Comparison of ENCODE assay signal across 1 cellular context in the genomic region with DNA sequence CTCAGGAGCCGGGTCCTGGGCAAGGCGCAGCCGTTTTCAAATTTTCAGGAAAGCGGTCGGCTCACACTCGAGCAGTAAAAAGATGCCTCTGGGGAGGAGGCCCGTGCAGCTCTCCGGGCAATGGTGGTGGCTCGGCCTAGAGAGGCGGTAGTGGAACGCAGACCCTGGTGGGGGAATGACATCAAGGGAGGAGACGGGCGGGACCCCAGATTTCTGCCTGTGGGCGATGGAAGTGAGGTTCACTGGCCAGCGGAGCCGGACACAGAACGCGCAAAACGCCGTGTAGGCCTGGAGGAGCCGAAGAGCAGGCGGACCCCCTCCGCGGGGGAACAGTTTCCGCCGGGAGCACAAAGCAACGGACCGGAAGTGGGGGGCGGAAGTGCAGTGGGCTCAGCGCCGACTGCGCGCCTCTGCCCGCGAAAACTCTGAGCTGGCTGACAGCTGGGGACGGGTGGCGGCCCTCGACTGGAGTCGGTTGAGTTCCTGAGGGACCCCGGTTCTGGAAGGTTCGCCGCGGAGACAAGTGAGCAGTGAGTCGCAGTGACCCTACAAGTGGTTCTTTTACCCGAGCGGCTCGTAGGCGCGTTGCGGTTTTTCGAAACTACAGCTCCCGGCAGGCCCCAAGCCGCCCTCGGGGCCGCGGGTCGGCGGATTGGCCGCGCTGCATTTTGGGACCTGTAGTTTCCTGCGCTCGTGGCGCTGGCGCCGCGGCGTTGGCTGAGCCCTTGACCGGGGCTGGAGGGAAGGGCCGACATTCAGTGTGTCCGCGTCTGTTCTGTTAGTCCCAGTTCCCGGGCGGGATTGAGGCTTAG.
TF ChIP-seq lines count a peak whose summit lies in the region.

A gene with protein sequence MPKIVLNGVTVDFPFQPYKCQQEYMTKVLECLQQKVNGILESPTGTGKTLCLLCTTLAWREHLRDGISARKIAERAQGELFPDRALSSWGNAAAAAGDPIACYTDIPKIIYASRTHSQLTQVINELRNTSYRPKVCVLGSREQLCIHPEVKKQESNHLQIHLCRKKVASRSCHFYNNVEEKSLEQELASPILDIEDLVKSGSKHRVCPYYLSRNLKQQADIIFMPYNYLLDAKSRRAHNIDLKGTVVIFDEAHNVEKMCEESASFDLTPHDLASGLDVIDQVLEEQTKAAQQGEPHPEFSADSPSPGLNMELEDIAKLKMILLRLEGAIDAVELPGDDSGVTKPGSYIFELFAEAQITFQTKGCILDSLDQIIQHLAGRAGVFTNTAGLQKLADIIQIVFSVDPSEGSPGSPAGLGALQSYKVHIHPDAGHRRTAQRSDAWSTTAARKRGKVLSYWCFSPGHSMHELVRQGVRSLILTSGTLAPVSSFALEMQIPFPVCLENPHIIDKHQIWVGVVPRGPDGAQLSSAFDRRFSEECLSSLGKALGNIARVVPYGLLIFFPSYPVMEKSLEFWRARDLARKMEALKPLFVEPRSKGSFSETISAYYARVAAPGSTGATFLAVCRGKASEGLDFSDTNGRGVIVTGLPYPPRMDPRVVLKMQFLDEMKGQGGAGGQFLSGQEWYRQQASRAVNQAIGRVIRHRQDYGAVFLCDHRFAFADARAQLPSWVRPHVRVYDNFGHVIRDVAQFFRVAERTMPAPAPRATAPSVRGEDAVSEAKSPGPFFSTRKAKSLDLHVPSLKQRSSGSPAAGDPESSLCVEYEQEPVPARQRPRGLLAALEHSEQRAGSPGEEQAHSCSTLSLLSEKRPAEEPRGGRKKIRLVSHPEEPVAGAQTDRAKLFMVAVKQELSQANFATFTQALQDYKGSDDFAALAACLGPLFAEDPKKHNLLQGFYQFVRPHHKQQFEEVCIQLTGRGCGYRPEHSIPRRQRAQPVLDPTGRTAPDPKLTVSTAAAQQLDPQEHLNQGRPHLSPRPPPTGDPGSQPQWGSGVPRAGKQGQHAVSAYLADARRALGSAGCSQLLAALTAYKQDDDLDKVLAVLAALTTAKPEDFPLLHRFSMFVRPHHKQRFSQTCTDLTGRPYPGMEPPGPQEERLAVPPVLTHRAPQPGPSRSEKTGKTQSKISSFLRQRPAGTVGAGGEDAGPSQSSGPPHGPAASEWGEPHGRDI (N-terminal part only) (plus strand): TSS at position 376 of the 812 bp plus-strand sequence. CDS start 1,091 bp downstream, outside the sequence.

TF ChIP-seq in HepG2, 621 proteins besides CTCF, POLR2A, EP300 and RAD21 (continued from another document and continues in another):
- TF ChIP-seq, protein P1, sequence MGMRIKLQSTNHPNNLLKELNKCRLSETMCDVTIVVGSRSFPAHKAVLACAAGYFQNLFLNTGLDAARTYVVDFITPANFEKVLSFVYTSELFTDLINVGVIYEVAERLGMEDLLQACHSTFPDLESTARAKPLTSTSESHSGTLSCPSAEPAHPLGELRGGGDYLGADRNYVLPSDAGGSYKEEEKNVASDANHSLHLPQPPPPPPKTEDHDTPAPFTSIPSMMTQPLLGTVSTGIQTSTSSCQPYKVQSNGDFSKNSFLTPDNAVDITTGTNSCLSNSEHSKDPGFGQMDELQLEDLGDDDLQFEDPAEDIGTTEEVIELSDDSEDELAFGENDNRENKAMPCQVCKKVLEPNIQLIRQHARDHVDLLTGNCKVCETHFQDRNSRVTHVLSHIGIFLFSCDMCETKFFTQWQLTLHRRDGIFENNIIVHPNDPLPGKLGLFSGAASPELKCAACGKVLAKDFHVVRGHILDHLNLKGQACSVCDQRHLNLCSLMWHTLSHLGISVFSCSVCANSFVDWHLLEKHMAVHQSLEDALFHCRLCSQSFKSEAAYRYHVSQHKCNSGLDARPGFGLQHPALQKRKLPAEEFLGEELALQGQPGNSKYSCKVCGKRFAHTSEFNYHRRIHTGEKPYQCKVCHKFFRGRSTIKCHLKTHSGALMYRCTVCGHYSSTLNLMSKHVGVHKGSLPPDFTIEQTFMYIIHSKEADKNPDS (CRISPR knock-in tag; IDR thresholded peaks at IDR 0.05) = peak; percentile 44; the same call in 1 of the 2 replicates
- TF ChIP-seq, protein P2, sequence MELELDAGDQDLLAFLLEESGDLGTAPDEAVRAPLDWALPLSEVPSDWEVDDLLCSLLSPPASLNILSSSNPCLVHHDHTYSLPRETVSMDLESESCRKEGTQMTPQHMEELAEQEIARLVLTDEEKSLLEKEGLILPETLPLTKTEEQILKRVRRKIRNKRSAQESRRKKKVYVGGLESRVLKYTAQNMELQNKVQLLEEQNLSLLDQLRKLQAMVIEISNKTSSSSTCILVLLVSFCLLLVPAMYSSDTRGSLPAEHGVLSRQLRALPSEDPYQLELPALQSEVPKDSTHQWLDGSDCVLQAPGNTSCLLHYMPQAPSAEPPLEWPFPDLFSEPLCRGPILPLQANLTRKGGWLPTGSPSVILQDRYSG (CRISPR knock-in tag; IDR thresholded peaks at IDR 0.05) = peak; percentile 78
- TF ChIP-seq MIER2 (CRISPR knock-in tag; IDR thresholded peaks at IDR 0.05) = peak; percentile 87
- TF ChIP-seq MED13 (CRISPR knock-in tag; IDR thresholded peaks at IDR 0.05) = peak; percentile 81; the same call in 1 of the 2 replicates
- peak; percentile 95 for TF ChIP-seq TP53 (CRISPR knock-in tag; conservative IDR thresholded peaks at IDR 0.05)
- peak; percentile 48; the same call in 1 of the 2 replicates for TF ChIP-seq CHD2 (IDR thresholded peaks at IDR 0.05; ENCODE audit: low read depth, low read length)
- TF ChIP-seq HDAC6 (IDR thresholded peaks at IDR 0.05; ENCODE audit: low read depth, low read length) = no peak
- TF ChIP-seq, protein P3, sequence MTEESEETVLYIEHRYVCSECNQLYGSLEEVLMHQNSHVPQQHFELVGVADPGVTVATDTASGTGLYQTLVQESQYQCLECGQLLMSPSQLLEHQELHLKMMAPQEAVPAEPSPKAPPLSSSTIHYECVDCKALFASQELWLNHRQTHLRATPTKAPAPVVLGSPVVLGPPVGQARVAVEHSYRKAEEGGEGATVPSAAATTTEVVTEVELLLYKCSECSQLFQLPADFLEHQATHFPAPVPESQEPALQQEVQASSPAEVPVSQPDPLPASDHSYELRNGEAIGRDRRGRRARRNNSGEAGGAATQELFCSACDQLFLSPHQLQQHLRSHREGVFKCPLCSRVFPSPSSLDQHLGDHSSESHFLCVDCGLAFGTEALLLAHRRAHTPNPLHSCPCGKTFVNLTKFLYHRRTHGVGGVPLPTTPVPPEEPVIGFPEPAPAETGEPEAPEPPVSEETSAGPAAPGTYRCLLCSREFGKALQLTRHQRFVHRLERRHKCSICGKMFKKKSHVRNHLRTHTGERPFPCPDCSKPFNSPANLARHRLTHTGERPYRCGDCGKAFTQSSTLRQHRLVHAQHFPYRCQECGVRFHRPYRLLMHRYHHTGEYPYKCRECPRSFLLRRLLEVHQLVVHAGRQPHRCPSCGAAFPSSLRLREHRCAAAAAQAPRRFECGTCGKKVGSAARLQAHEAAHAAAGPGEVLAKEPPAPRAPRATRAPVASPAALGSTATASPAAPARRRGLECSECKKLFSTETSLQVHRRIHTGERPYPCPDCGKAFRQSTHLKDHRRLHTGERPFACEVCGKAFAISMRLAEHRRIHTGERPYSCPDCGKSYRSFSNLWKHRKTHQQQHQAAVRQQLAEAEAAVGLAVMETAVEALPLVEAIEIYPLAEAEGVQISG (CRISPR knock-in tag; IDR thresholded peaks at IDR 0.05) = peak; percentile 98
- peak; percentile 11 for TF ChIP-seq IKZF4 (CRISPR knock-in tag; IDR thresholded peaks at IDR 0.05; ENCODE audit: borderline replicate concordance, low read depth, not compliant biosample characterization)
- TF ChIP-seq, protein P4, sequence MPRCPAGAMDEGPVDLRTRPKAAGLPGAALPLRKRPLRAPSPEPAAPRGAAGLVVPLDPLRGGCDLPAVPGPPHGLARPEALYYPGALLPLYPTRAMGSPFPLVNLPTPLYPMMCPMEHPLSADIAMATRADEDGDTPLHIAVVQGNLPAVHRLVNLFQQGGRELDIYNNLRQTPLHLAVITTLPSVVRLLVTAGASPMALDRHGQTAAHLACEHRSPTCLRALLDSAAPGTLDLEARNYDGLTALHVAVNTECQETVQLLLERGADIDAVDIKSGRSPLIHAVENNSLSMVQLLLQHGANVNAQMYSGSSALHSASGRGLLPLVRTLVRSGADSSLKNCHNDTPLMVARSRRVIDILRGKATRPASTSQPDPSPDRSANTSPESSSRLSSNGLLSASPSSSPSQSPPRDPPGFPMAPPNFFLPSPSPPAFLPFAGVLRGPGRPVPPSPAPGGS (CRISPR knock-in tag; IDR thresholded peaks at IDR 0.05) = no peak; the same call in none of the 2 replicates
- TF ChIP-seq ZNF761 (CRISPR knock-in tag; conservative IDR thresholded peaks at IDR 0.05) = peak; percentile 94
- TF ChIP-seq KDM6A (CRISPR knock-in tag; IDR thresholded peaks at IDR 0.05; ENCODE audit: low read depth) = no peak
- TF ChIP-seq MIXL1 (CRISPR knock-in tag; IDR thresholded peaks at IDR 0.05) = peak; percentile 78
- TF ChIP-seq EHMT2 (IDR thresholded peaks at IDR 0.05; ENCODE audit: borderline replicate concordance, low read depth, low read length) = no peak
- no peak for TF ChIP-seq RBAK (CRISPR knock-in tag; IDR thresholded peaks at IDR 0.05)
- TF ChIP-seq ZNF674 (CRISPR knock-in tag; IDR thresholded peaks at IDR 0.05; ENCODE audit: low read depth) = peak; percentile 65; the same call in 1 of the 2 replicates
- TF ChIP-seq ZSCAN29 (CRISPR knock-in tag; conservative IDR thresholded peaks at IDR 0.05) = peak; percentile 70
- peak; percentile 92; the same call in 1 of the 2 replicates for TF ChIP-seq NR1H2 (CRISPR knock-in tag; IDR thresholded peaks at IDR 0.05; ENCODE audit: borderline replicate concordance, low read depth)
- peak; percentile 98 for TF ChIP-seq REPIN1 (CRISPR knock-in tag; IDR thresholded peaks at IDR 0.05; ENCODE audit: borderline replicate concordance, low read depth)
- peak; percentile 71; the same call in 1 of the 2 replicates for TF ChIP-seq GTF2F1 (IDR thresholded peaks at IDR 0.05; ENCODE audit: low read length)
- peak; percentile 64 for TF ChIP-seq FOSL2 (CRISPR knock-in tag; IDR thresholded peaks at IDR 0.05)
- no peak for TF ChIP-seq FLYWCH1 (CRISPR knock-in tag; IDR thresholded peaks at IDR 0.05)
- TF ChIP-seq, protein P5, sequence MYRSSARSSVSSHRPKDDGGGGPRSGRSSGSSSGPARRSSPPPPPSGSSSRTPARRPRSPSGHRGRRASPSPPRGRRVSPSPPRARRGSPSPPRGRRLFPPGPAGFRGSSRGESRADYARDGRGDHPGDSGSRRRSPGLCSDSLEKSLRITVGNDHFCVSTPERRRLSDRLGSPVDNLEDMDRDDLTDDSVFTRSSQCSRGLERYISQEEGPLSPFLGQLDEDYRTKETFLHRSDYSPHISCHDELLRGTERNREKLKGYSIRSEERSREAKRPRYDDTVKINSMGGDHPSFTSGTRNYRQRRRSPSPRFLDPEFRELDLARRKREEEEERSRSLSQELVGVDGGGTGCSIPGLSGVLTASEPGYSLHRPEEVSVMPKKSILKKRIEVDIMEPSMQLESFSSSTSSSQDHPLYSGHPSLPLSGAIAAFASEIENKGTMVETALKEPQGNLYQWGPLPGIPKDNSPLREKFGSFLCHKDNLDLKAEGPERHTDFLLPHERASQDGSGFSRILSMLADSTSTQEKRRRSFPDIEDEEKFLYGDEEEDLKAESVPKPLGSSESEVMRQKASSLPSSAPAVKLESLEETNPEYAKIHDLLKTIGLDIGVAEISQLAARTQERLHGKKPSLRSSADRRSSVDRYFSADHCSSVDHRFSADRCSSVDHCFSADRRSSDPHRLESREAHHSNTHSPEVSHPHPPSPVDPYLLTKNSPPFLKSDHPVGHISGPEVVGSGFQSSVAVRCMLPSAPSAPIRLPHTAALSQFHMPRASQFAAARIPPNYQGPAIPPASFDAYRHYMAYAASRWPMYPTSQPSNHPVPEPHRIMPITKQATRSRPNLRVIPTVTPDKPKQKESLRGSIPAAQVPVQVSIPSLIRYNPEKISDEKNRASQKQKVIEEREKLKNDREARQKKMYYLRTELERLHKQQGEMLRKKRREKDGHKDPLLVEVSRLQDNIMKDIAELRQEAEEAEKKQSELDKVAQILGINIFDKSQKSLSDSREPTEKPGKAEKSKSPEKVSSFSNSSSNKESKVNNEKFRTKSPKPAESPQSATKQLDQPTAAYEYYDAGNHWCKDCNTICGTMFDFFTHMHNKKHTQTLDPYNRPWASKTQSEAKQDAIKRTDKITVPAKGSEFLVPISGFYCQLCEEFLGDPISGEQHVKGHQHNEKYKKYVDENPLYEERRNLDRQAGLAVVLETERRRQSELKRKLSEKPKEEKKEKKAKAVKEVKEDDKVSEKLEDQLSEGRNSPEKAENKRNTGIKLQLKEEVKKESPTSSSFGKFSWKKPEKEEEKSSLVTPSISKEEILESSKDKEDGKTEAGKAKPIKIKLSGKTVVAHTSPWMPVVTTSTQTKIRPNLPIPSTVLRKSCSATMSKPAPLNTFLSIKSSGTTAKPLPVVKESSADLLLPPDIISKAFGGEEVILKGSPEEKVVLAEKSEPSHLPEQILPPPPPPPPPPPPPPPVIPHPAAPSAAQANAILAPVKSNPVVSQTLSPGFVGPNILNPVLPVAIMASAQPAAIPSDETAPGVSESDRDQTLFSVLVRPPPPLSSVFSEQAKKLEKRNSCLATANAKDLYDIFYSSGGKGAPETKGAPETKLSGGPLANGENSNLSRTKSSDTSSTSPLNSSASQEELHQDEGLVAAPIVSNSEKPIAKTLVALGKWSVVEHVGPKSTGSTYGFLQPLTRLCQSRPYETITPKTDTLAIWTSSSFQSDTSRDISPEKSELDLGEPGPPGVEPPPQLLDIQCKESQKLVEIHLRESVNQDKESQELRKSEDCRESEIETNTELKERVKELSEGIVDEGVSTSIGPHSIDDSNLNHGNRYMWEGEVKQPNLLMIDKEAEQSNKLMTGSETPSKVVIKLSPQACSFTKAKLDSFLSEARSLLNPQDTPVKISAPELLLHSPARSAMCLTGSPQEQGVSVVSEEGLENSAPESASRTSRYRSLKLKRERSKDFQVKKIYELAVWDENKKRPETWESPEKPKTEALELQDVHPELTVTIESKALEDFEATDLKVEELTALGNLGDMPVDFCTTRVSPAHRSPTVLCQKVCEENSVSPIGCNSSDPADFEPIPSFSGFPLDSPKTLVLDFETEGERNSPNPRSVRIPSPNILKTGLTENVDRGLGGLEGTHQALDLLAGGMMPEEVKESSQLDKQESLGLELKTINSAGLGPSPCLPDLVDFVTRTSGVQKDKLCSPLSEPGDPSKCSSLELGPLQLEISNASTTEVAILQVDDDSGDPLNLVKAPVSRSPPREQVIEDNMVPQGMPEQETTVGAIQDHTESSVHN (CRISPR knock-in tag; IDR thresholded peaks at IDR 0.05) = peak; percentile 58; the same call in 1 of the 2 replicates
- peak; percentile 99 for TF ChIP-seq SPEN (CRISPR knock-in tag; IDR thresholded peaks at IDR 0.05; ENCODE audit: low read depth)
- TF ChIP-seq, protein P6, sequence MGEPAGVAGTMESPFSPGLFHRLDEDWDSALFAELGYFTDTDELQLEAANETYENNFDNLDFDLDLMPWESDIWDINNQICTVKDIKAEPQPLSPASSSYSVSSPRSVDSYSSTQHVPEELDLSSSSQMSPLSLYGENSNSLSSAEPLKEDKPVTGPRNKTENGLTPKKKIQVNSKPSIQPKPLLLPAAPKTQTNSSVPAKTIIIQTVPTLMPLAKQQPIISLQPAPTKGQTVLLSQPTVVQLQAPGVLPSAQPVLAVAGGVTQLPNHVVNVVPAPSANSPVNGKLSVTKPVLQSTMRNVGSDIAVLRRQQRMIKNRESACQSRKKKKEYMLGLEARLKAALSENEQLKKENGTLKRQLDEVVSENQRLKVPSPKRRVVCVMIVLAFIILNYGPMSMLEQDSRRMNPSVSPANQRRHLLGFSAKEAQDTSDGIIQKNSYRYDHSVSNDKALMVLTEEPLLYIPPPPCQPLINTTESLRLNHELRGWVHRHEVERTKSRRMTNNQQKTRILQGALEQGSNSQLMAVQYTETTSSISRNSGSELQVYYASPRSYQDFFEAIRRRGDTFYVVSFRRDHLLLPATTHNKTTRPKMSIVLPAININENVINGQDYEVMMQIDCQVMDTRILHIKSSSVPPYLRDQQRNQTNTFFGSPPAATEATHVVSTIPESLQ (CRISPR knock-in tag; conservative IDR thresholded peaks at IDR 0.05) = no peak
- peak; percentile 77 for TF ChIP-seq TEAD3 (CRISPR knock-in tag; optimal IDR thresholded peaks at IDR 0.05; ENCODE audit: borderline replicate concordance)
- peak; percentile 96; the same call in 1 of the 2 replicates for TF ChIP-seq ZNF350 (CRISPR knock-in tag; IDR thresholded peaks at IDR 0.05; ENCODE audit: borderline replicate concordance, low read depth)
- no peak for TF ChIP-seq HOXA7 (CRISPR knock-in tag; IDR thresholded peaks at IDR 0.05)
- no peak for TF ChIP-seq ZNF253 (CRISPR knock-in tag; IDR thresholded peaks at IDR 0.05; ENCODE audit: borderline replicate concordance)
